30 cellular contexts compared by ENCODE assay signal in the genomic region with DNA sequence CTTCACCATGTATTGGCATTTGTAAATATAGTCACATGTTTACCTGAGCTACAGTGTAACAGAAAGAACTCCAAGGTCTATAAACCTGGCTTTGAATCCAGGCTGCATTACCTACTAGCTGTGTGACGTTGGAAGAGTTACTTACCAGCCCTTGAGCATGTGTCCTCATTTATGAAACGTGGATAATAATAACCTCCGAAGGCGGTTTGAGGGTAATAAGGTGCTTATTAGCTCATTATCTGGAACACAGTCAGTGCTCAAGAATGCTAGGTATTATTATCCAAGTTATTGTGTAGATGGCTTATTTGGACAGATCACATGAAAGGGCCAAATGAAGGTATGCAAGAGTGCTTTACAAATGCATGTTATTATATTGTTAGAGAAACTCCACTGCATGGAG.
"Had no signal": no experiment of that assay in that cellular context is flagged by ENCODE, and none has a peak within 500 bp of the region (broad histone marks: within the 10 kb centered on the region; RNA-seq: fewer than 3 reads in every experiment).

No MANE protein-coding gene starts in this region.

- DNase-seq: activated B cell treated with CpG ODN at 0.5 μM for 24 hours; activated CD4-positive, alpha-beta memory T cell treated with anti-CD3 and anti-CD28 coated beads for 36 hours; activated CD4-positive, alpha-beta T cell treated with anti-CD3 and anti-CD28 coated beads for 4 hours; activated CD4-positive, alpha-beta T cell treated with anti-CD3 and anti-CD28 coated beads, Interleukin-2, amount 10 ng/mL, durations not matched to agents 24 days and 14 days; activated CD4-positive, alpha-beta T cell treated with anti-CD3 and anti-CD28 coated beads, Interleukin-2, amount 50 U/mL, for 1 hour; activated CD4-positive, alpha-beta T cell treated with anti-CD3 and anti-CD28 coated beads, Interleukin-2, amount 50 U/mL, for 4 hours; activated CD4-positive, CD25-positive, alpha-beta regulatory T cell treated with anti-CD3 and anti-CD28 coated beads, Interleukin-2, amount 50 U/mL, for 72 hours; activated CD8-positive, alpha-beta memory T cell treated with anti-CD3 and anti-CD28 coated beads, Interleukin-2, amount 50 U/mL, for 4 hours; activated CD8-positive, alpha-beta T cell treated with anti-CD3 and anti-CD28 coated beads for 36 hours; activated effector memory CD4-positive, alpha-beta T cell treated with anti-CD3 and anti-CD28 coated beads, Interleukin-2, amount 50 U/mL, for 16 hours; activated gamma-delta T cell treated with Interleukin-2 at 50 U/mL for 16 hours; activated naive CD4-positive, alpha-beta T cell; activated naive CD4-positive, alpha-beta T cell treated with anti-CD3 and anti-CD28 coated beads for 36 hours; activated naive CD4-positive, alpha-beta T cell treated with anti-CD3 and anti-CD28 coated beads, Interleukin-2, amount 50 U/mL, for 16 hours; activated naive CD8-positive, alpha-beta T cell treated with anti-CD3 and anti-CD28 coated beads for 36 hours; activated T-cell treated with anti-CD3 and anti-CD28 coated beads for 4 hours; activated T-cell treated with anti-CD3 and anti-CD28 coated beads, Interleukin-2, amount 50 U/mL, for 1 hour; activated T-cell treated with anti-CD3 and anti-CD28 coated beads, Interleukin-2, amount 50 U/mL, for 4 hours; activated T-cell treated with anti-CD3 and anti-CD28 coated beads, Interleukin-2, amount 50 U/mL, for 72 hours; adrenal gland; amniotic stem cell; aorta; caudate nucleus; cerebellar nuclear complex; T-helper 1 cell; T-helper 2 cell; T-helper 9 cell had no signal

- H3K4me3 ChIP-seq: adrenal gland, cardiac muscle cell had no signal

- ATAC-seq: activated CD8-positive, alpha-beta T cell treated with anti-CD3 and anti-CD28 coated beads for 36 hours; activated naive CD4-positive, alpha-beta T cell treated with anti-CD3 and anti-CD28 coated beads, Interleukin-2, amount 50 U/mL, for 72 hours; activated T-cell treated with anti-CD3 and anti-CD28 coated beads, Interleukin-2, amount 50 U/mL, for 4 hours; activated T-cell treated with anti-CD3 and anti-CD28 coated beads, Interleukin-2, amount 50 U/mL, for 72 hours; activated T-helper 17 cell treated with anti-CD3 and anti-CD28 coated beads, Interleukin-2, amount 50 U/mL, for 72 hours had no signal
